Comparison of ENCODE assay signal across 23 cellular contexts in the genomic region with DNA sequence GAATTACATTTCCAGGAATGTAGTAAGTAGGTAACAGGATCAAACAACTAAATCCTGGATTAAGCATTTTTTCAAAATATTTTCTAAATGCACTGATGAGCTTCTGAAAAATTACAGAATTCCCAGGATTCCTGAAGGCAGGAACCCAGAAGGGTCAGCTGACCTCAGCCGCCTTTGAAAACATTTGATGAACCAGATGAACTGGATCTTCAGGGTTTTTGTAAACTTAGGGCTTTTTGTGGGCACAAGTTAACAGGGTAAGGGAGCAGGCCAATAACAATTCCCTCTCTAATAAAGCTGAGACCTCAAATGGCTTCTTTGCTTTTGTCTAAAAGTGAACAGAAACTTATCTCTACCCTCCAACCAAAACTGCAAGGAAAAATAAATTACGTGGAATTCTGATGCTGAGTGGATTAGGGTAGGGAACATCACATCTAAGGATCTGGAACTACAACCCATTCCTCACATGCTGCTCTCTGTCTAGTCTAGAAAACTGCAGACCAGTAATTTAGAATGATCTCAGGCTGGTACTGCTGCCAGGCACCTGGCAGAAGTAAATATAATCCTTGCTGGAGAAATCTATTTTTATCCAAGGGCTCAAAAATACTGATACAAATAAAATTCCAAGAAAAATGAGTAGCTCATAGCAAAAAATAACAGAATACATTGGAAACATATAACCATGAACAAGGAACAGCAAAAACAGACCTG. TPM values are rescaled to one million over a fixed set of nuclear protein-coding genes. Genes with fewer than 3 reads are reported as not detected.
DNase-seq lines count a peak whose midpoint lies in the region; ATAC-seq and TF ChIP-seq lines count a peak whose summit lies in the region.
"Had no signal": no experiment of that assay in that cellular context is flagged by ENCODE, and none has a peak within 500 bp of the region (broad histone marks: within the 10 kb centered on the region; RNA-seq: fewer than 3 reads in every experiment).

No MANE protein-coding gene starts in this region.

- WGBS in heart right ventricle, 2 donors, result 81 to 83% methylated on average over 2 of the region's 2 CpGs
- WGBS in trophoblast cell (ENCODE audit: extremely low coverage, insufficient coverage, insufficient read length), result no CpG with 5 or more reads among the region's 2 CpGs

- no peak overlapping the region for H3K27ac Mint-ChIP-seq in activated CD8-positive, alpha-beta memory T cell treated with anti-CD3 and anti-CD28 coated beads, Interleukin-2, amount 10 ng/mL, durations not matched to agents 7 days and 5 days
- H3K27ac Mint-ChIP-seq: CD4-positive, CD25-positive, alpha-beta regulatory T cell had no signal

- no peak overlapping the region for H3K4ac ChIP-seq in trophoblast cell (ENCODE audit: low read depth, low read length)

- H3K9me3 Mint-ChIP-seq in activated CD8-positive, alpha-beta memory T cell treated with anti-CD3 and anti-CD28 coated beads, Interleukin-2, amount 10 ng/mL, durations not matched to agents 7 days and 5 days (ENCODE audit: low read depth), result no peaks in the 10 kb centered on the region

- peaks cover 8% of the 10 kb centered on the region for H3K79me1 ChIP-seq in trophoblast cell (ENCODE audit: low read length)

- CTCF ChIA-PET in activated CD8-positive, alpha-beta memory T cell treated with anti-CD3 and anti-CD28 coated beads, Interleukin-2, amount 10 ng/mL, durations not matched to agents 7 days and 5 days (lab: Charles Lee), result no interaction called here

- peaks cover 0 to 17% (median 0%) of the 10 kb centered on the region in 9 donors for H3K36me3 ChIP-seq in heart right ventricle
- H3K36me3 ChIP-seq in trophoblast cell (ENCODE audit: control insufficient read depth in 1 of 2, insufficient read depth in 2 of 2, low read length in 2 of 2), result peaks cover 0 to 3% of the 10 kb centered on the region in 2 experiments
- H3K36me3 ChIP-seq: BLaER1, SJCRH30 had no signal

- peak overlapping the region in 3 of 10 donors; percentile 36 to 41 (median 37) for H3K27ac ChIP-seq in heart right ventricle
- H3K27ac ChIP-seq in VCaP, result peak overlapping the region; percentile 52
- H3K27ac ChIP-seq in trophoblast cell (ENCODE audit: low read depth, low read length), result peak overlapping the region; percentile 79
- H3K27ac ChIP-seq: BLaER1, KMS-11, SJCRH30 had no signal

- H3K4me1 Mint-ChIP-seq in activated CD8-positive, alpha-beta memory T cell treated with anti-CD3 and anti-CD28 coated beads, Interleukin-2, amount 10 ng/mL, durations not matched to agents 7 days and 5 days, result peaks cover 15% of the 10 kb centered on the region

- no peaks in the 10 kb centered on the region for H3K27me3 Mint-ChIP-seq in activated CD8-positive, alpha-beta memory T cell treated with anti-CD3 and anti-CD28 coated beads, Interleukin-2, amount 10 ng/mL, durations not matched to agents 7 days and 5 days
- H3K27me3 Mint-ChIP-seq: CD4-positive, CD25-positive, alpha-beta regulatory T cell had no signal

- no peaks in the 10 kb centered on the region for H3K79me2 ChIP-seq in trophoblast cell (ENCODE audit: control insufficient read depth, insufficient read depth, low read length, poor library complexity)

- no peak overlapping the region for H2BK120ac ChIP-seq in trophoblast cell (ENCODE audit: insufficient read depth, low read length, poor library complexity)

- no peak overlapping the region for H4K91ac ChIP-seq in trophoblast cell (ENCODE audit: low read depth, low read length)

- no peak overlapping the region for H2BK5ac ChIP-seq in trophoblast cell (ENCODE audit: low read depth, low read length, poor library complexity)

- H3K36me3 Mint-ChIP-seq in activated CD8-positive, alpha-beta memory T cell treated with anti-CD3 and anti-CD28 coated beads, Interleukin-2, amount 10 ng/mL, durations not matched to agents 7 days and 5 days, result no peaks in the 10 kb centered on the region

- H3K27me3 ChIP-seq in heart right ventricle, result no peaks in the 10 kb centered on the region
- no peaks in the 10 kb centered on the region for H3K27me3 ChIP-seq in trophoblast cell (ENCODE audit: insufficient read depth, low read length)
- H3K27me3 ChIP-seq: BLaER1, SJCRH30 had no signal

- no peak overlapping the region for H3K14ac ChIP-seq in trophoblast cell (ENCODE audit: low read length)

- H3K4me3 Mint-ChIP-seq in activated CD8-positive, alpha-beta memory T cell treated with anti-CD3 and anti-CD28 coated beads, Interleukin-2, amount 10 ng/mL, durations not matched to agents 7 days and 5 days, result no peak overlapping the region
- H3K4me3 Mint-ChIP-seq: CD4-positive, CD25-positive, alpha-beta regulatory T cell had no signal

- no peak overlapping the region for H3K4me3 ChIP-seq in heart right ventricle
- no peak overlapping the region for H3K4me3 ChIP-seq in trophoblast cell (ENCODE audit: low read depth, low read length)
- H3K4me3 ChIP-seq: BLaER1, GM12878, SJCRH30 had no signal

- no peak overlapping the region for H2AK5ac ChIP-seq in trophoblast cell (ENCODE audit: low read length)

- no peak for TF ChIP-seq CTCF in heart right ventricle (IDR thresholded peaks at IDR 0.05)
- no peak for TF ChIP-seq CTCF in VCaP (conservative IDR thresholded peaks at IDR 0.05)

- H3K23ac ChIP-seq in trophoblast cell (ENCODE audit: low read length), result no peak overlapping the region

- H3K4me1 ChIP-seq in heart right ventricle, result peaks cover 5 to 39% (median 26%) of the 10 kb centered on the region in 9 donors
- peaks cover 7 to 10% of the 10 kb centered on the region in 2 experiments for H3K4me1 ChIP-seq in trophoblast cell (ENCODE audit: control insufficient read depth in 1 of 2, insufficient read depth in 2 of 2, low read length in 2 of 2)
- H3K4me1 ChIP-seq: BLaER1, SJCRH30 had no signal

- H3K4me2 ChIP-seq in trophoblast cell (ENCODE audit: low read length), result peak overlapping the region; percentile 38
- H3K4me2 ChIP-seq: BLaER1, KMS-11 had no signal

- no peak overlapping the region for H2AFZ ChIP-seq in trophoblast cell (ENCODE audit: insufficient read depth, low read length, poor library complexity)

- H4K12ac ChIP-seq in trophoblast cell (ENCODE audit: low read depth, low read length), result no peak overlapping the region

- no peak overlapping the region for H2BK12ac ChIP-seq in trophoblast cell (ENCODE audit: low read length)

- intact Hi-C loops in left ventricle myocardium superior (cut with micrococcal nuclease), result no loop called here
- intact Hi-C loops in heart right ventricle (cut with DNase I), result loop anchor here in 1 of 10 donors (10.0 kb wide), 1 partner anchor 59 kb away; the partner anchor contains the start of gene N4BP2L2

- H3K18ac ChIP-seq in trophoblast cell (ENCODE audit: low read length), result no peak overlapping the region

- DNase-seq in left ventricle myocardium superior (no peak), heart right ventricle (no peak), trophoblast cell (peak; percentile 30 to 77), HUDEP-2 (lab: John Stamatoyannopoulos, UW; ENCODE audit: unreplicated experiment in 76 of 76) (no peak), EL (no peak)
- DNase-seq in activated CD8-positive, alpha-beta memory T cell treated with anti-CD3 and anti-CD28 coated beads, Interleukin-2, amount 10 ng/mL, durations not matched to agents 7 days and 5 days, result no peak
- DNase-seq: CD4-positive, CD25-positive, alpha-beta regulatory T cell; GDM1; NCI-H1417 treated with DMSO at 0.1 percent for 48 hours; NCI-H187; NCI-H2081 treated with DMSO at 0.1 percent for 48 hours; NCI-H2171; NCI-H345; NCI-H510A treated with DMSO at 0.1 percent for 48 hours; SJCRH30 had no signal

- peak; percentile 30 for ATAC-seq in left ventricle myocardium superior
- ATAC-seq in heart right ventricle, result no peak
- no peak for ATAC-seq in activated CD8-positive, alpha-beta memory T cell treated with anti-CD3 and anti-CD28 coated beads, Interleukin-2, amount 10 ng/mL, durations not matched to agents 7 days and 5 days
- ATAC-seq in HG02870 (IDR thresholded peaks at IDR 0.05; ENCODE audit: unreplicated experiment), result no peak
- ATAC-seq: GM12878, HCT116, Right ventricle myocardium inferior, SK-N-SH treated with all-trans-retinoic acid at 6 μM for 48 hours had no signal

- no peaks in the 10 kb centered on the region for H3K9me3 ChIP-seq in heart right ventricle
- H3K9me3 ChIP-seq in trophoblast cell (ENCODE audit: insufficient read depth, low read depth, low read length), result no peaks in the 10 kb centered on the region
- H3K9me3 ChIP-seq: BLaER1, SJCRH30 had no signal

- no peak overlapping the region for H4K8ac ChIP-seq in trophoblast cell (ENCODE audit: low read depth, low read length)

- no peak overlapping the region for H3K9ac ChIP-seq in trophoblast cell (ENCODE audit: low read length)
- H3K9ac ChIP-seq: BLaER1, KMS-11 had no signal

RNA-seq across cellular contexts. Expression of gene N4BP2L1, which starts 48.2 kb away (rescaled TPM):
- 3.9 TPM for total RNA-seq in left ventricle myocardium superior
- total RNA-seq in heart right ventricle, result 10 to 100 TPM in 1 of 10 donors, 1 to 10 TPM in 9; 2.5 to 10.6 (median 4.0) TPM
- polyA plus RNA-seq in heart right ventricle, result 10 to 100 TPM in 1 of 2 donors, 1 to 10 TPM in 1; 3.2 to 14.9 TPM
- 1.9 and 2.1 TPM in 2 replicates for polyA plus RNA-seq in trophoblast cell (2013)
- 10 to 100 TPM; 24.8 to 29.7 TPM for total RNA-seq in activated CD8-positive, alpha-beta memory T cell treated with anti-CD3 and anti-CD28 coated beads, Interleukin-2, amount 10 ng/mL, durations not matched to agents 7 days and 5 days

Comparison
In these comparisons a context has a peak if more than half of its experiments do, and no peak if none do; other contexts are left out.
1. DNase-seq: peak in trophoblast cell (2 of 2); none in left ventricle myocardium superior (single experiment), heart right ventricle (0 of 2), HUDEP-2 (0 of 76), EL (single experiment) and activated CD8-positive, alpha-beta memory T cell treated with anti-CD3 and anti-CD28 coated beads, Interleukin-2, amount 10 ng/mL, durations not matched to agents 7 days and 5 days (single experiment).